ENCODE assay signal across 20 cellular contexts in genomic region chr6:119343167-119343566, GRCh38. TPM values are rescaled to one million over a fixed set of nuclear protein-coding genes. Genes with fewer than 3 reads are reported as not detected.
DNase-seq lines count a peak whose midpoint lies in the region; ATAC-seq and TF ChIP-seq lines count a peak whose summit lies in the region.
"Had no signal": no experiment of that assay in that cellular context is flagged by ENCODE, and none has a peak within 500 bp of the region (broad histone marks: within the 10 kb centered on the region; RNA-seq: fewer than 3 reads in every experiment).

No MANE protein-coding gene starts in this region.

- H2AFZ ChIP-seq in OCI-LY1 (ENCODE audit: low read length) = no peak overlapping the region
- H2AFZ ChIP-seq: PC-9 had no signal

- no peak overlapping the region for H3K9ac ChIP-seq in OCI-LY1 (ENCODE audit: low read length)

- H3K27me3 Mint-ChIP-seq in activated naive CD8-positive, alpha-beta T cell = no peaks in the 10 kb centered on the region
- H3K27me3 Mint-ChIP-seq in activated naive CD8-positive, alpha-beta T cell treated with anti-CD3 and anti-CD28 coated beads for 36 hours = no peaks in the 10 kb centered on the region
- H3K27me3 Mint-ChIP-seq: activated naive CD4-positive, alpha-beta T cell treated with anti-CD3 and anti-CD28 coated beads, Interleukin-2, amount 50 U/mL, for 24 hours had no signal

- peaks cover 91% of the 10 kb centered on the region for H3K4me1 ChIP-seq in OCI-LY1 (ENCODE audit: insufficient read depth, low read length, severe bottlenecking)
- H3K4me1 ChIP-seq in suprapubic skin = peaks cover 29% of the 10 kb centered on the region
- H3K4me1 ChIP-seq: SJSA1 had no signal

- 89% methylated on average over 4 of the region's 4 CpGs for WGBS in suprapubic skin

- peak overlapping the region; percentile 10; the same call in 1 of the 2 replicates for H3K4me2 ChIP-seq in OCI-LY1 (ENCODE audit: low read length)
- H3K4me2 ChIP-seq: PC-9 had no signal

- H3K9me3 ChIP-seq in OCI-LY1 (ENCODE audit: low read length) = no peaks in the 10 kb centered on the region
- no peaks in the 10 kb centered on the region for H3K9me3 ChIP-seq in suprapubic skin
- H3K9me3 ChIP-seq: gastrocnemius medialis, neutrophil, SJSA1, stomach had no signal

- no peak for DNase-seq in activated naive CD8-positive, alpha-beta T cell treated with anti-CD3 and anti-CD28 coated beads for 36 hours
- DNase-seq in epithelial cell of proximal tubule (ENCODE audit: low read depth) (no peak), suprapubic skin (ENCODE audit: low spot score in 2 of 2) (no peak), SKM-1 treated with dmso at 0.1 percent for 144 hours (lab: John Stamatoyannopoulos, UW; ENCODE audit: unreplicated experiment) (no peak), mesenteric fat pad (ENCODE audit: low spot score) (no peak)
- DNase-seq: activated CD4-positive, alpha-beta T cell treated with anti-CD3 and anti-CD28 coated beads for 1 hour; gastrocnemius medialis; IMR-90; left cardiac atrium; NCI-H2081 treated with DMSO at 0.1 percent for 48 hours; NCI-H524; PC-9; stomach; T1000 had no signal

- H3K27me3 ChIP-seq in OCI-LY1 (ENCODE audit: insufficient read depth, low read length) (no peaks in the 10 kb centered on the region), suprapubic skin (no peaks in the 10 kb centered on the region)
- H3K27me3 ChIP-seq: neutrophil, stomach had no signal

- H3K36me3 ChIP-seq in OCI-LY1 (ENCODE audit: insufficient read depth, low read length) (no peaks in the 10 kb centered on the region), suprapubic skin (no peaks in the 10 kb centered on the region)
- H3K36me3 ChIP-seq: gastrocnemius medialis, neutrophil, SJSA1, stomach had no signal

- H3F3A ChIP-seq in OCI-LY1 (ENCODE audit: insufficient read depth, low read length) = no peaks in the 10 kb centered on the region

- H3K27ac Mint-ChIP-seq in activated naive CD8-positive, alpha-beta T cell = peak overlapping the region; percentile 13
- H3K27ac Mint-ChIP-seq in activated naive CD8-positive, alpha-beta T cell treated with anti-CD3 and anti-CD28 coated beads for 36 hours = no peak overlapping the region
- H3K27ac Mint-ChIP-seq: activated naive CD4-positive, alpha-beta T cell treated with anti-CD3 and anti-CD28 coated beads, Interleukin-2, amount 50 U/mL, for 24 hours had no signal

- H3K27ac ChIP-seq in OCI-LY1 (ENCODE audit: low read depth, low read length, poor library complexity, severe bottlenecking) (no peak overlapping the region), suprapubic skin (no peak overlapping the region)
- H3K27ac ChIP-seq: gastrocnemius medialis, neutrophil, PC-9, SJSA1, stomach had no signal

- TF ChIP-seq CTCF in OCI-LY1 (IDR thresholded peaks at IDR 0.05; ENCODE audit: low read length) (peak; percentile 26; the same call in 1 of the 2 replicates), epithelial cell of proximal tubule (conservative IDR thresholded peaks at IDR 0.05; ENCODE audit: low read depth, low read length) (peak; percentile 32), suprapubic skin (IDR thresholded peaks at IDR 0.05) (no peak)

- H3K36me3 Mint-ChIP-seq in activated naive CD8-positive, alpha-beta T cell = peaks cover 2% of the 10 kb centered on the region
- peaks cover 36% of the 10 kb centered on the region for H3K36me3 Mint-ChIP-seq in activated naive CD8-positive, alpha-beta T cell treated with anti-CD3 and anti-CD28 coated beads for 36 hours

- no peaks in the 10 kb centered on the region for H3K9me3 Mint-ChIP-seq in activated naive CD8-positive, alpha-beta T cell (ENCODE audit: low read depth)
- H3K9me3 Mint-ChIP-seq in activated naive CD8-positive, alpha-beta T cell treated with anti-CD3 and anti-CD28 coated beads for 36 hours = no peaks in the 10 kb centered on the region
- H3K9me3 Mint-ChIP-seq: activated naive CD4-positive, alpha-beta T cell treated with anti-CD3 and anti-CD28 coated beads, Interleukin-2, amount 50 U/mL, for 24 hours had no signal

- 0 out of 2 replicates have a peak, but pooled peaks cover 3% of the 10 kb centered on the region for H3K79me2 ChIP-seq in OCI-LY1 (ENCODE audit: insufficient read depth, low read length)

- H3K4me3 ChIP-seq in OCI-LY1 (ENCODE audit: low read depth, low read length, poor library complexity, severe bottlenecking) (no peak overlapping the region), epithelial cell of proximal tubule (ENCODE audit: low read depth, low read length) (no peak overlapping the region), suprapubic skin (peak overlapping the region; percentile 89)
- H3K4me3 ChIP-seq: gastrocnemius medialis, PC-9, SJSA1 had no signal

- no peak for TF ChIP-seq EP300 in suprapubic skin (IDR thresholded peaks at IDR 0.05)

- peaks cover 64% of the 10 kb centered on the region for H3K4me1 Mint-ChIP-seq in activated naive CD8-positive, alpha-beta T cell (ENCODE audit: low read depth)
- peaks cover 57% of the 10 kb centered on the region for H3K4me1 Mint-ChIP-seq in activated naive CD8-positive, alpha-beta T cell treated with anti-CD3 and anti-CD28 coated beads for 36 hours

- no peak for TF ChIP-seq POLR2A in suprapubic skin (IDR thresholded peaks at IDR 0.05)

- no peak overlapping the region for H3K4me3 Mint-ChIP-seq in activated naive CD8-positive, alpha-beta T cell
- no peak overlapping the region for H3K4me3 Mint-ChIP-seq in activated naive CD8-positive, alpha-beta T cell treated with anti-CD3 and anti-CD28 coated beads for 36 hours
- H3K4me3 Mint-ChIP-seq: activated naive CD4-positive, alpha-beta T cell treated with anti-CD3 and anti-CD28 coated beads, Interleukin-2, amount 50 U/mL, for 24 hours had no signal

- no peaks in the 10 kb centered on the region for H3K9me2 ChIP-seq in OCI-LY1 (ENCODE audit: low read depth, low read length)

- ATAC-seq in HG03045 (IDR thresholded peaks at IDR 0.05; ENCODE audit: unreplicated experiment) = no peak
- ATAC-seq: gastrocnemius medialis, left cardiac atrium had no signal

- no peaks in the 10 kb centered on the region for H4K20me1 ChIP-seq in OCI-LY1 (ENCODE audit: insufficient read depth, low read length)

RNA-seq across cellular contexts. Expression of gene MAN1A1, which starts 6.4 kb away (rescaled TPM):
- total RNA-seq in activated naive CD8-positive, alpha-beta T cell treated with anti-CD3 and anti-CD28 coated beads for 36 hours = 10 to 100 TPM; 21.4 to 22.6 TPM
- total RNA-seq in epithelial cell of proximal tubule (16.1 and 23.4 TPM in 2 replicates), suprapubic skin (10 to 100 TPM; 17.8 to 34.7 (median 29.9) TPM), mesenteric fat pad (147 TPM)

Comparison
In these comparisons a context has a peak if more than half of its experiments do, and no peak if none do; other contexts are left out.
1. CTCF ChIP-seq: peak in OCI-LY1 (single experiment) and epithelial cell of proximal tubule (single experiment); none in suprapubic skin (0 of 2).